Comparison of ENCODE assay signal across 8 cellular contexts in genomic region chr13:48038763-48039162, GRCh38. TPM values are rescaled to one million over a fixed set of nuclear protein-coding genes. Genes with fewer than 3 reads are reported as not detected.
A peak's percentile ranks its signal among the peaks of the same experiment; 100 is the strongest.
DNase-seq lines count a peak whose midpoint lies in the region; ATAC-seq and TF ChIP-seq lines count a peak whose summit lies in the region.

No MANE protein-coding gene starts in this region.

- H3K36me3 ChIP-seq in DND-41 (ENCODE audit: insufficient read depth, low read length) (peaks cover 43% of the 10 kb centered on the region), KOPT-K1 (ENCODE audit: insufficient read depth, low read length) (peaks cover 47% of the 10 kb centered on the region), mammary epithelial cell (ENCODE audit: insufficient read depth, low read length) (no peaks in the 10 kb centered on the region)

- BruUV-seq in mammary epithelial cell (replicated peaks; lab: Mats Ljungman, UMichigan), result no TSS peak

- H4K20me1 ChIP-seq in DND-41 (ENCODE audit: insufficient read depth, low read length) (no peaks in the 10 kb centered on the region), mammary epithelial cell (ENCODE audit: insufficient read depth, low read length) (no peaks in the 10 kb centered on the region)

- peak overlapping the region; percentile 67 to 74; a peak in 3 of 4 replicates for H3K4me3 ChIP-seq in DND-41 (ENCODE audit: low read depth in 1 of 2, low read length in 2 of 2)
- peak overlapping the region in 2 of 3 experiments; percentile 55 to 73 for H3K4me3 ChIP-seq in mammary epithelial cell (replicated peaks in 1 of 3; ENCODE audit: insufficient read depth in 1 of 3, low read depth in 2 of 3, low read length in 3 of 3)

- H2AFZ ChIP-seq in DND-41 (ENCODE audit: low read depth, low read length), result peak overlapping the region; percentile 74; the same call in 1 of the 2 replicates
- H2AFZ ChIP-seq in mammary epithelial cell (ENCODE audit: low read depth, low read length), result no peak overlapping the region

- TF ChIP-seq CTCF in DND-41 (IDR thresholded peaks at IDR 0.05; ENCODE audit: borderline replicate concordance, extremely low read depth, low read length, poor library complexity, severe bottlenecking) (no peak), mammary epithelial cell (conservative IDR thresholded peaks at IDR 0.05 in 1 of 2, IDR thresholded peaks at IDR 0.05 in 1 of 2; ENCODE audit: extremely low read depth in 1 of 2, insufficient read depth in 1 of 2, low read depth in 1 of 2, low read length in 2 of 2) (no peak), natural killer cell (IDR thresholded peaks at IDR 0.05) (no peak)

- DNase-seq in DND-41, result no peak
- peak; percentile 28 for DNase-seq in mammary epithelial cell
- no peak for DNase-seq in natural killer cell
- DNase-seq in NCI-H187 treated with DMSO at 0.1 percent for 48 hours (lab: John Stamatoyannopoulos, UW), result no peak
- DNase-seq in NCI-H1694 (lab: John Stamatoyannopoulos, UW), result no peak
- no peak for DNase-seq in DMS153 treated with DMSO at 0.1 percent for 48 hours (lab: John Stamatoyannopoulos, UW; ENCODE audit: unreplicated experiment)

- no peaks in the 10 kb centered on the region for H3K36me3 Mint-ChIP-seq in natural killer cell

- peak overlapping the region; percentile 97 to 99 for H3K27ac Mint-ChIP-seq in natural killer cell

- intact Hi-C loops in mammary epithelial cell (cut with micrococcal nuclease), result loop anchor here (1.0 to 10.0 kb wide), 6 partner anchors 37 to 544 kb away; partner anchors contain the start of genes ITM2B, RB1 and SUCLA2
- intact Hi-C loops in natural killer cell (cut with micrococcal nuclease), result loop anchor here (2.0 to 5.0 kb wide), 2 partner anchors 38 to 264 kb away; partner anchors contain the start of genes RB1 and SUCLA2

- CTCF ChIA-PET in mammary epithelial cell (lab: Charles Lee; ENCODE audit: low non-redundant PET), result interaction anchor here (0.7 kb wide), 1 partner anchor 525 kb away, joined by 4 read pairs; no protein-coding TSS in a partner anchor

- peaks cover 3% of the 10 kb centered on the region for H3K9me3 ChIP-seq in DND-41 (ENCODE audit: insufficient read depth, low read length, severe bottlenecking)
- H3K9me3 ChIP-seq in KOPT-K1 (ENCODE audit: insufficient read depth, low read length, poor library complexity, severe bottlenecking), result peaks cover 4% of the 10 kb centered on the region
- no peaks in the 10 kb centered on the region for H3K9me3 ChIP-seq in mammary epithelial cell (replicated peaks; ENCODE audit: insufficient read depth, low read length)

- no peaks in the 10 kb centered on the region for H3K27me3 Mint-ChIP-seq in natural killer cell (ENCODE audit: low read depth in 2 of 2)

- ATAC-seq in DND-41 (ENCODE audit: insufficient read depth, low read depth), result no peak
- no peak for ATAC-seq in natural killer cell
- ATAC-seq in GM19023 (IDR thresholded peaks at IDR 0.05; ENCODE audit: unreplicated experiment), result no peak

- H3K9ac ChIP-seq in DND-41 (ENCODE audit: low read depth, low read length) (peak overlapping the region; percentile 74), mammary epithelial cell (ENCODE audit: insufficient read depth, low read length) (peak overlapping the region; percentile 90)

- peaks cover 35% of the 10 kb centered on the region for H3K4me1 ChIP-seq in DND-41 (ENCODE audit: insufficient read depth, low read length)
- H3K4me1 ChIP-seq in mammary epithelial cell (ENCODE audit: insufficient read depth, low read length), result peaks cover 26% of the 10 kb centered on the region

- H3K9me3 Mint-ChIP-seq in natural killer cell, result no peaks in the 10 kb centered on the region

- H3K27me3 ChIP-seq in DND-41 (ENCODE audit: insufficient read depth, low read length, poor library complexity) (no peaks in the 10 kb centered on the region), mammary epithelial cell (ENCODE audit: insufficient read depth, low read length) (no peaks in the 10 kb centered on the region)

- H3K4me2 ChIP-seq in DND-41 (ENCODE audit: insufficient read depth, low read length) (peak overlapping the region; percentile 87), mammary epithelial cell (ENCODE audit: insufficient read depth, low read depth, low read length) (peak overlapping the region; percentile 90)

- H3K79me2 ChIP-seq in DND-41 (ENCODE audit: insufficient read depth, low read length), result peaks cover 50% of the 10 kb centered on the region
- H3K79me2 ChIP-seq in mammary epithelial cell (ENCODE audit: insufficient read depth, low read length), result peaks cover 34% of the 10 kb centered on the region

- peak overlapping the region; percentile 90 for H3K4me3 Mint-ChIP-seq in natural killer cell

- WGBS in mammary epithelial cell (ENCODE audit: low coverage, missing lambda C conversion rate), result 92% methylated on average over 1 of the region's 1 CpG

- H3K27ac ChIP-seq in DND-41 (ENCODE audit: low read length) (peak overlapping the region; percentile 97), KOPT-K1 (ENCODE audit: low read depth, low read length, poor library complexity, severe bottlenecking) (peak overlapping the region; percentile 91), mammary epithelial cell (ENCODE audit: insufficient read depth, low read depth, low read length) (peak overlapping the region; percentile 92)

- dilution Hi-C loops in mammary epithelial cell (cut with HindIII; ENCODE audit: low sequenced_read_pairs), result no loop called here

- peaks cover 21% of the 10 kb centered on the region in 2 donors for H3K4me1 Mint-ChIP-seq in natural killer cell

- in situ Hi-C loops in mammary epithelial cell (cut with MboI; ENCODE audit: low sequenced_read_pairs in 2 of 2), result no loop called here

RNA-seq across cellular contexts. Expression of gene NUDT15, which starts 1.2 kb away (rescaled TPM):
- total RNA-seq in mammary epithelial cell, result 10 to 100 TPM; 12.0 to 30.2 TPM
- 20.5 TPM for polyA plus RNA-seq in mammary epithelial cell
- 7.5 TPM for polyA minus RNA-seq in mammary epithelial cell
- 1 to 10 TPM; 6.4 to 7.5 (median 6.5) TPM for total RNA-seq in natural killer cell

RNA-seq across cellular contexts. Expression of gene SUCLA2, which starts 37.7 kb away (rescaled TPM):
- total RNA-seq in mammary epithelial cell, result 10 to 100 TPM; 44.1 to 61.8 TPM
- 28.1 TPM for polyA plus RNA-seq in mammary epithelial cell
- polyA minus RNA-seq in mammary epithelial cell, result 18.1 TPM
- 10 to 100 TPM; 28.4 to 34.3 (median 31.0) TPM for total RNA-seq in natural killer cell

RNA-seq across cellular contexts. Expression of gene MED4, which starts 56.1 kb away (rescaled TPM):
- total RNA-seq in mammary epithelial cell (10 to 100 TPM; 24.8 to 43.1 TPM), natural killer cell (10 to 100 TPM; 58.2 to 59.3 (median 58.4) TPM)
- 35.9 TPM for polyA plus RNA-seq in mammary epithelial cell
- polyA minus RNA-seq in mammary epithelial cell, result 2.1 TPM
